ENCODE assay signal across 10 cellular contexts in genomic region chr2:148553332-148553887, GRCh38.
A peak's percentile ranks its signal among the peaks of the same experiment; 100 is the strongest.
DNase-seq lines count a peak whose midpoint lies in the region; ATAC-seq and TF ChIP-seq lines count a peak whose summit lies in the region.
"Had no signal": no experiment of that assay in that cellular context is flagged by ENCODE, and none has a peak within 500 bp of the region (broad histone marks: within the 10 kb centered on the region; RNA-seq: fewer than 3 reads in every experiment).

No MANE protein-coding gene starts in this region.

- POLR2A ChIA-PET in Panc1 (lab: Charles Lee): no interaction called here

- H3K4me1 ChIP-seq in Panc1 (ENCODE audit: control insufficient read depth, insufficient read depth, low read length): no peaks in the 10 kb centered on the region
- H3K4me1 ChIP-seq in left lung: peaks cover 0 to 6% of the 10 kb centered on the region in 2 donors
- H3K4me1 ChIP-seq in testis: peaks cover 3% of the 10 kb centered on the region

- no peak overlapping the region for H3K4me3 Mint-ChIP-seq in activated naive CD4-positive, alpha-beta T cell treated with anti-CD3 and anti-CD28 coated beads, Interleukin-2, amount 10 ng/mL, durations not matched to agents 7 days and 5 days
- H3K4me3 Mint-ChIP-seq: activated naive CD4-positive, alpha-beta T cell treated with anti-CD3 and anti-CD28 coated beads, Interleukin-2, amount 50 U/mL, for 24 hours; stimulated activated naive B cell treated with anti-CD40 and anti-IgM and Interleukin-4, amounts not matched to agents 10 μg/mL and 1 μg/mL and 100 μg/mL, for 72 hours had no signal

- peak; percentile 10 for DNase-seq in activated naive CD4-positive, alpha-beta T cell treated with Interleukin-2 at 50 U/mL for 16 hours
- DNase-seq in activated naive CD4-positive, alpha-beta T cell treated with anti-CD3 and anti-CD28 coated beads, Interleukin-2, amount 10 ng/mL, durations not matched to agents 7 days and 5 days: no peak
- DNase-seq in Panc1 (ENCODE audit: low read depth, low spot score) (no peak), left lung (no peak), testis (no peak), DMS114 treated with DMSO at 0.1 percent for 48 hours (lab: John Stamatoyannopoulos, UW; ENCODE audit: unreplicated experiment) (no peak)
- DNase-seq: stimulated activated naive B cell treated with anti-CD40 and anti-IgM and Interleukin-4, amounts not matched to agents 10 μg/mL and 1 μg/mL and 100 μg/mL, for 72 hours had no signal

- intact Hi-C loops in Panc1 (cut with micrococcal nuclease; ENCODE audit: unreplicated experiment) (no loop called here), left lung (cut with DNase I) (no loop called here), testis (cut with DNase I; ENCODE audit: low total_unique reads) (no loop called here)

- ATAC-seq in Panc1: no peak
- ATAC-seq in left lung: no peak
- ATAC-seq in GM18511 (IDR thresholded peaks at IDR 0.05; ENCODE audit: unreplicated experiment): no peak
- no peak for ATAC-seq in HG03175 (IDR thresholded peaks at IDR 0.05; ENCODE audit: unreplicated experiment)

- H3K27ac ChIP-seq in Panc1 (ENCODE audit: low read length): no peak overlapping the region
- H3K27ac ChIP-seq in left lung: peak overlapping the region; percentile 9
- H3K27ac ChIP-seq in testis: no peak overlapping the region

- TF ChIP-seq POLR2A in testis (IDR thresholded peaks at IDR 0.05): no peak

- H3K9me3 ChIP-seq in Panc1 (ENCODE audit: control insufficient read depth, insufficient read depth, low read depth, low read length): no peaks in the 10 kb centered on the region
- no peaks in the 10 kb centered on the region for H3K9me3 ChIP-seq in left lung
- no peaks in the 10 kb centered on the region for H3K9me3 ChIP-seq in testis

- no peaks in the 10 kb centered on the region for H3K27me3 Mint-ChIP-seq in activated naive CD4-positive, alpha-beta T cell treated with anti-CD3 and anti-CD28 coated beads, Interleukin-2, amount 10 ng/mL, durations not matched to agents 7 days and 5 days
- H3K27me3 Mint-ChIP-seq: activated naive CD4-positive, alpha-beta T cell treated with anti-CD3 and anti-CD28 coated beads, Interleukin-2, amount 50 U/mL, for 24 hours had no signal

- TF ChIP-seq CTCF in Panc1 (IDR thresholded peaks at IDR 0.05): no peak
- TF ChIP-seq CTCF in left lung (IDR thresholded peaks at IDR 0.05): no peak
- TF ChIP-seq CTCF in testis (IDR thresholded peaks at IDR 0.05): no peak

- CTCF ChIA-PET in activated naive CD4-positive, alpha-beta T cell treated with anti-CD3 and anti-CD28 coated beads, Interleukin-2, amount 10 ng/mL, durations not matched to agents 7 days and 5 days (lab: Charles Lee): interaction anchor here (0.7 to 2.8 kb wide), 8 partner anchors 13 to 105 kb away, joined by 3 to 9 read pairs (median 4); no protein-coding TSS in a partner anchor
- CTCF ChIA-PET in Panc1 (lab: Charles Lee): no interaction called here

- H3K9me3 Mint-ChIP-seq in activated naive CD4-positive, alpha-beta T cell treated with anti-CD3 and anti-CD28 coated beads, Interleukin-2, amount 10 ng/mL, durations not matched to agents 7 days and 5 days: peaks cover 3% of the 10 kb centered on the region
- H3K9me3 Mint-ChIP-seq: activated naive CD4-positive, alpha-beta T cell treated with anti-CD3 and anti-CD28 coated beads, Interleukin-2, amount 50 U/mL, for 24 hours had no signal

- in situ Hi-C loops in Panc1 (cut with HindIII; ENCODE audit: low pct_unique_long_range_greater_than_20kb, low sequenced_read_pairs): no loop called here

- no peaks in the 10 kb centered on the region for H3K27me3 ChIP-seq in Panc1 (ENCODE audit: control insufficient read depth, insufficient read depth, low read length)
- no peaks in the 10 kb centered on the region for H3K27me3 ChIP-seq in left lung
- no peaks in the 10 kb centered on the region for H3K27me3 ChIP-seq in testis

- peaks cover 4% of the 10 kb centered on the region for H3K4me1 Mint-ChIP-seq in activated naive CD4-positive, alpha-beta T cell treated with anti-CD3 and anti-CD28 coated beads, Interleukin-2, amount 10 ng/mL, durations not matched to agents 7 days and 5 days
- H3K4me1 Mint-ChIP-seq: activated naive CD4-positive, alpha-beta T cell treated with anti-CD3 and anti-CD28 coated beads, Interleukin-2, amount 50 U/mL, for 24 hours had no signal

- peaks cover 4% of the 10 kb centered on the region for H3K36me3 Mint-ChIP-seq in activated naive CD4-positive, alpha-beta T cell treated with anti-CD3 and anti-CD28 coated beads, Interleukin-2, amount 10 ng/mL, durations not matched to agents 7 days and 5 days
- H3K36me3 Mint-ChIP-seq: activated naive CD4-positive, alpha-beta T cell treated with anti-CD3 and anti-CD28 coated beads, Interleukin-2, amount 50 U/mL, for 24 hours; stimulated activated naive B cell treated with anti-CD40 and anti-IgM and Interleukin-4, amounts not matched to agents 10 μg/mL and 1 μg/mL and 100 μg/mL, for 72 hours had no signal

- 50 to 58% methylated on average over 7 of the region's 7 CpGs for WGBS in testis, 2 donors

- H3K36me3 ChIP-seq in Panc1 (ENCODE audit: control insufficient read depth, insufficient read depth, low read length) (no peaks in the 10 kb centered on the region), left lung (no peaks in the 10 kb centered on the region), testis (ENCODE audit: low read depth, missing control alignments) (no peaks in the 10 kb centered on the region)

- no TSS peak for BruUV-seq in Panc1 (replicated peaks; lab: Mats Ljungman, UMichigan)

- H3K4me3 ChIP-seq in Panc1 (ENCODE audit: low read depth in 2 of 2, low read length in 2 of 2) (peak overlapping the region; percentile 41 to 71), left lung (peak overlapping the region; percentile 23 to 44), testis (peak overlapping the region; percentile 9 to 45)

- H3K27ac Mint-ChIP-seq in activated naive CD4-positive, alpha-beta T cell treated with anti-CD3 and anti-CD28 coated beads, Interleukin-2, amount 10 ng/mL, durations not matched to agents 7 days and 5 days: no peak overlapping the region
- H3K27ac Mint-ChIP-seq: activated naive CD4-positive, alpha-beta T cell treated with anti-CD3 and anti-CD28 coated beads, Interleukin-2, amount 50 U/mL, for 24 hours; stimulated activated naive B cell treated with anti-CD40 and anti-IgM and Interleukin-4, amounts not matched to agents 10 μg/mL and 1 μg/mL and 100 μg/mL, for 72 hours had no signal

Comparison
In these comparisons a context has a peak if more than half of its experiments do, and no peak if none do; other contexts are left out.
1. H3K27ac ChIP-seq: peak in left lung (2 of 2); none in Panc1 (single experiment) and testis (0 of 2).
2. Peak in every context shown above with its lines, with median percentiles within 50 percentile points of each other: H3K4me3 ChIP-seq.